26 cellular contexts compared by ENCODE assay signal in genomic region chr6:25946631-25947030, GRCh38. TPM values are rescaled to one million over a fixed set of nuclear protein-coding genes. Genes with fewer than 3 reads are reported as not detected.
DNase-seq lines count a peak whose midpoint lies in the region; ATAC-seq and TF ChIP-seq lines count a peak whose summit lies in the region.
"Had no signal": no experiment of that assay in that cellular context is flagged by ENCODE, and none has a peak within 500 bp of the region (broad histone marks: within the 10 kb centered on the region; RNA-seq: fewer than 3 reads in every experiment).

No MANE protein-coding gene starts in this region.

- TF ChIP-seq EP300 in esophagus muscularis mucosa (IDR thresholded peaks at IDR 0.05), result no peak

- H3K4me3 Mint-ChIP-seq in activated naive CD4-positive, alpha-beta T cell treated with anti-CD3 and anti-CD28 coated beads, Interleukin-2, amount 50 U/mL, for 24 hours, result no peak overlapping the region
- peak overlapping the region; percentile 73 for H3K4me3 Mint-ChIP-seq in T-helper 17 cell
- H3K4me3 Mint-ChIP-seq in activated T-helper 17 cell treated with anti-CD3 and anti-CD28 coated beads, Interleukin-2, amount 50 U/mL, for 72 hours, result peak overlapping the region; percentile 62
- H3K4me3 Mint-ChIP-seq: CD8-positive, alpha-beta memory T cell; H9; HFFc6 had no signal

- peaks cover 9% of the 10 kb centered on the region for H3K4me1 Mint-ChIP-seq in activated naive CD4-positive, alpha-beta T cell treated with anti-CD3 and anti-CD28 coated beads, Interleukin-2, amount 50 U/mL, for 24 hours
- peaks cover 14% of the 10 kb centered on the region for H3K4me1 Mint-ChIP-seq in T-helper 17 cell
- peaks cover 19% of the 10 kb centered on the region for H3K4me1 Mint-ChIP-seq in activated T-helper 17 cell treated with anti-CD3 and anti-CD28 coated beads, Interleukin-2, amount 50 U/mL, for 72 hours
- H3K4me1 Mint-ChIP-seq: H9 had no signal

- TF ChIP-seq CTCF in esophagus muscularis mucosa (IDR thresholded peaks at IDR 0.05), result no peak

- no peaks in the 10 kb centered on the region for H3K27me3 ChIP-seq in esophagus muscularis mucosa

- TF ChIP-seq POLR2A in esophagus muscularis mucosa (IDR thresholded peaks at IDR 0.05; ENCODE audit: low read depth), result no peak

- H3K36me3 ChIP-seq in esophagus muscularis mucosa, result no peaks in the 10 kb centered on the region

- H3K27ac ChIP-seq in esophagus muscularis mucosa (replicated peaks in 1 of 4), result no peak overlapping the region
- H3K27ac ChIP-seq: C4-2B, GM23248 had no signal

- H3K9me3 Mint-ChIP-seq in activated naive CD4-positive, alpha-beta T cell treated with anti-CD3 and anti-CD28 coated beads, Interleukin-2, amount 50 U/mL, for 24 hours, result peaks cover 7% of the 10 kb centered on the region
- peaks cover 12 to 18% of the 10 kb centered on the region in 2 donors for H3K9me3 Mint-ChIP-seq in activated naive CD4-positive, alpha-beta T cell treated with anti-CD3 and anti-CD28 coated beads, Interleukin-2, amount 50 U/mL, for 72 hours
- H3K9me3 Mint-ChIP-seq in activated T-helper 17 cell treated with anti-CD3 and anti-CD28 coated beads, Interleukin-2, amount 50 U/mL, for 72 hours, result peaks cover 7% of the 10 kb centered on the region
- H3K9me3 Mint-ChIP-seq: HFFc6 had no signal

- intact Hi-C loops in esophagus muscularis mucosa (cut with DNase I), result no loop called here

- no peak for ATAC-seq in activated naive CD4-positive, alpha-beta T cell treated with anti-CD3 and anti-CD28 coated beads, Interleukin-2, amount 50 U/mL, for 72 hours
- peak; percentile 68 for ATAC-seq in T-helper 17 cell
- ATAC-seq in activated T-helper 17 cell treated with anti-CD3 and anti-CD28 coated beads, Interleukin-2, amount 50 U/mL, for 72 hours (replicated peaks), result peak; percentile 13

- H3K9me3 ChIP-seq in T-helper 17 cell (ENCODE audit: control insufficient read depth, low read length, poor library complexity, severe bottlenecking), result no peaks in the 10 kb centered on the region
- no peaks in the 10 kb centered on the region for H3K9me3 ChIP-seq in esophagus muscularis mucosa

- no peak for DNase-seq in activated naive CD4-positive, alpha-beta T cell treated with anti-CD3 and anti-CD28 coated beads, Interleukin-2, amount 50 U/mL, for 72 hours (ENCODE audit: low spot score in 2 of 2)
- DNase-seq in T-helper 17 cell, result no peak
- peak; percentile 10 for DNase-seq in esophagus muscularis mucosa (ENCODE audit: extremely low spot score)
- DNase-seq in hypothalamus (lab: John Stamatoyannopoulos, UW), result no peak
- no peak for DNase-seq in stimulated activated CD4-positive, alpha-beta T cell treated with anti-CD3 and anti-CD28 coated beads, Interleukin-4, amount 100 ng/mL, for 4 hours
- DNase-seq in HEK293T (ENCODE audit: extremely low spot score), result no peak
- DNase-seq: CD8-positive, alpha-beta memory T cell; DMS 273 treated with DMSO at 0.1 percent for 48 hours; DMS79 treated with DMSO at 0.1 percent for 48 hours; GM23248; H9; HFFc6; KBM-7; MV-4-11; NCI-H1105; NCI-H1436 treated with DMSO at 0.1 percent for 48 hours; NCI-H187 treated with DMSO at 0.1 percent for 48 hours; NCI-H524; NCI-H774; SIG-M5 had no signal

- no peak overlapping the region for H3K4me3 ChIP-seq in esophagus muscularis mucosa
- H3K4me3 ChIP-seq: GM23248 had no signal

- peaks cover 4% of the 10 kb centered on the region for H3K27me3 Mint-ChIP-seq in activated naive CD4-positive, alpha-beta T cell treated with anti-CD3 and anti-CD28 coated beads, Interleukin-2, amount 50 U/mL, for 24 hours
- H3K27me3 Mint-ChIP-seq in T-helper 17 cell, result peaks cover 1% of the 10 kb centered on the region
- peaks cover 3% of the 10 kb centered on the region for H3K27me3 Mint-ChIP-seq in activated T-helper 17 cell treated with anti-CD3 and anti-CD28 coated beads, Interleukin-2, amount 50 U/mL, for 72 hours

- POLR2A ChIA-PET in HEK293T (lab: Yijun Ruan, JAX), result no interaction called here

- peaks cover 2% of the 10 kb centered on the region for H3K36me3 Mint-ChIP-seq in activated naive CD4-positive, alpha-beta T cell treated with anti-CD3 and anti-CD28 coated beads, Interleukin-2, amount 50 U/mL, for 24 hours
- peaks cover 13 to 21% of the 10 kb centered on the region in 2 donors for H3K36me3 Mint-ChIP-seq in activated naive CD4-positive, alpha-beta T cell treated with anti-CD3 and anti-CD28 coated beads, Interleukin-2, amount 50 U/mL, for 72 hours
- H3K36me3 Mint-ChIP-seq in T-helper 17 cell (ENCODE audit: low read depth), result no peaks in the 10 kb centered on the region
- no peaks in the 10 kb centered on the region for H3K36me3 Mint-ChIP-seq in activated T-helper 17 cell treated with anti-CD3 and anti-CD28 coated beads, Interleukin-2, amount 50 U/mL, for 72 hours (ENCODE audit: low read depth)

- no peaks in the 10 kb centered on the region for H3K4me1 ChIP-seq in esophagus muscularis mucosa

- peak overlapping the region; percentile 6 for H3K27ac Mint-ChIP-seq in activated naive CD4-positive, alpha-beta T cell treated with anti-CD3 and anti-CD28 coated beads, Interleukin-2, amount 50 U/mL, for 24 hours
- peak overlapping the region in 1 of 2 donors; percentile 20 for H3K27ac Mint-ChIP-seq in activated naive CD4-positive, alpha-beta T cell treated with anti-CD3 and anti-CD28 coated beads, Interleukin-2, amount 50 U/mL, for 72 hours
- H3K27ac Mint-ChIP-seq in T-helper 17 cell, result peak overlapping the region; percentile 89
- peak overlapping the region; percentile 78 for H3K27ac Mint-ChIP-seq in activated T-helper 17 cell treated with anti-CD3 and anti-CD28 coated beads, Interleukin-2, amount 50 U/mL, for 72 hours
- H3K27ac Mint-ChIP-seq: CD8-positive, alpha-beta memory T cell; H9; HFFc6 had no signal

- WGBS in esophagus muscularis mucosa, result 96% methylated on average over 2 of the region's 2 CpGs

- CTCF ChIA-PET in HEK293T (lab: Yijun Ruan, JAX), result no interaction called here

TF ChIP-seq in HEK293T, 16 proteins besides CTCF, POLR2A, EP300 and RAD21:
- TF ChIP-seq FOXK2 (IDR thresholded peaks at IDR 0.05) (no peak), PKNOX1 (IDR thresholded peaks at IDR 0.05) (no peak), FOXM1 (IDR thresholded peaks at IDR 0.05; ENCODE audit: borderline replicate concordance) (no peak), HDGF (IDR thresholded peaks at IDR 0.05; ENCODE audit: borderline replicate concordance) (no peak), FOXA1 (IDR thresholded peaks at IDR 0.05) (no peak), SUZ12 (IDR thresholded peaks at IDR 0.05) (no peak), ELF4 (IDR thresholded peaks at IDR 0.05) (no peak), BHLHE40 (IDR thresholded peaks at IDR 0.05; ENCODE audit: borderline replicate concordance) (no peak), ZNF384 (IDR thresholded peaks at IDR 0.05) (no peak), TARDBP (IDR thresholded peaks at IDR 0.05) (no peak), ARNT (IDR thresholded peaks at IDR 0.05) (no peak), CTBP1 (IDR thresholded peaks at IDR 0.05; ENCODE audit: borderline replicate concordance) (no peak), SP1 (IDR thresholded peaks at IDR 0.05) (no peak), NFRKB (IDR thresholded peaks at IDR 0.05) (no peak), L3MBTL2 (conservative IDR thresholded peaks at IDR 0.05) (no peak), LEF1 (IDR thresholded peaks at IDR 0.05; ENCODE audit: borderline replicate concordance) (no peak)

RNA-seq across cellular contexts. Expression of gene TRIM38, which starts 16.0 kb away (rescaled TPM):
- 10 to 100 TPM; 37.7 to 39.8 TPM for total RNA-seq in activated naive CD4-positive, alpha-beta T cell treated with anti-CD3 and anti-CD28 coated beads, Interleukin-2, amount 50 U/mL, for 72 hours
- total RNA-seq in T-helper 17 cell, result 10 to 100 TPM; 17.5 to 19.9 TPM
- 10 to 100 TPM; 26.7 to 69.2 TPM for total RNA-seq in activated T-helper 17 cell treated with anti-CD3 and anti-CD28 coated beads, Interleukin-2, amount 50 U/mL, for 72 hours
- 1 to 10 TPM; 5.3 to 6.4 (median 5.9) TPM for total RNA-seq in esophagus muscularis mucosa

RNA-seq across cellular contexts. Expression of gene SLC17A2, which starts 16.1 kb away (rescaled TPM):
- total RNA-seq in activated naive CD4-positive, alpha-beta T cell treated with anti-CD3 and anti-CD28 coated beads, Interleukin-2, amount 50 U/mL, for 72 hours, result under 1 TPM; 0.25 to 0.50 TPM
- total RNA-seq in T-helper 17 cell, result not detected
- not detected for total RNA-seq in activated T-helper 17 cell treated with anti-CD3 and anti-CD28 coated beads, Interleukin-2, amount 50 U/mL, for 72 hours
- not detected for total RNA-seq in esophagus muscularis mucosa
- total RNA-seq: A673; CD8-positive, alpha-beta memory T cell; GM23248; H9; HFFc6; LHCN-M2; MCF 10A had no signal

Comparison
In these comparisons a context has a peak if more than half of its experiments do, and no peak if none do; other contexts are left out.
1. ATAC-seq: peak in T-helper 17 cell (single experiment) and activated T-helper 17 cell treated with anti-CD3 and anti-CD28 coated beads, Interleukin-2, amount 50 U/mL, for 72 hours (single experiment); none in activated naive CD4-positive, alpha-beta T cell treated with anti-CD3 and anti-CD28 coated beads, Interleukin-2, amount 50 U/mL, for 72 hours (0 of 2).